ENCODE assay signal across 31 cellular contexts in the genomic region with DNA sequence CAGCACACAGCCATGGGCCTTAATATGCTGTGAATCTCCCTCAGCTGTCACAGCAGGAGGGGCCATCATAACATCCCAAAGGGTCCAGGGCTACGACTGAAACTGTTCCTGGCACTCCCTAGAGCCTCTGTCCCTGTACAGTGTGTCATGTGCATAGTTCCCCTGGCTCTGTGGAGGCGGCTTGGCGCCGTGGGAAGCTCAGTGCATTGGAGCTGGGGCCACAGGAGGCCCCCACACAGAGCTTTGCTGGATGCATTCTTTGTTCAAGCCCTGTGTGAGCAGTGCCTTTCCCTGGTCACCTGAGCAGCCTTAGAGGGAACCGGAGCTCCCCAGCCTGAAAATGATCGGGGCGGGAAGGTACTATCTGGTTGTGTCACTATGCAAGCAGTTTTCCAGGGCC.
"Had no signal": no experiment of that assay in that cellular context is flagged by ENCODE, and none has a peak within 500 bp of the region (broad histone marks: within the 10 kb centered on the region; RNA-seq: fewer than 3 reads in every experiment).

No MANE protein-coding gene starts in this region.

- H3K9me3 ChIP-seq: left lung, neutrophil, right atrium auricular region, right lobe of liver, suprapubic skin, thoracic aorta, tibial artery, upper lobe of right lung had no signal

- H3K27ac Mint-ChIP-seq: immature natural killer cell; mesothelial cell of epicardium; natural killer cell; nephron progenitor cell; neural progenitor cell; stimulated activated naive CD8-positive, alpha-beta T cell treated with anti-CD3 and anti-CD28 coated beads, Interleukin-15, Interleukin-2, amounts not matched to agents 100 ng/mL and 50 ng/mL, for 24 hours had no signal

- H3K27me3 Mint-ChIP-seq: naive B cell; stimulated activated naive CD8-positive, alpha-beta T cell treated with anti-CD3 and anti-CD28 coated beads, Interleukin-15, Interleukin-2, amounts not matched to agents 100 ng/mL and 50 ng/mL, for 24 hours had no signal

- H3K9me3 Mint-ChIP-seq: immature natural killer cell; mesothelial cell of epicardium; naive B cell; natural killer cell; nephron progenitor cell; neural progenitor cell; stimulated activated naive CD8-positive, alpha-beta T cell treated with anti-CD3 and anti-CD28 coated beads, Interleukin-15, Interleukin-2, amounts not matched to agents 100 ng/mL and 50 ng/mL, for 24 hours had no signal

- H3K4me3 Mint-ChIP-seq: immature natural killer cell; mesothelial cell of epicardium; naive B cell; natural killer cell; nephron progenitor cell; neural progenitor cell; stimulated activated naive CD8-positive, alpha-beta T cell treated with anti-CD3 and anti-CD28 coated beads, Interleukin-15, Interleukin-2, amounts not matched to agents 100 ng/mL and 50 ng/mL, for 24 hours had no signal

- H3K27ac ChIP-seq: left lung, neural progenitor cell, neutrophil, parathyroid adenoma, right atrium auricular region, right lobe of liver, suprapubic skin, thoracic aorta, tibial artery, upper lobe of right lung had no signal

- H3K27me3 ChIP-seq: left lung, neural progenitor cell, neutrophil, right atrium auricular region, right lobe of liver, suprapubic skin, tibial artery, upper lobe of right lung had no signal

- H3K4me2 ChIP-seq: neural progenitor cell, smooth muscle cell had no signal

- H3K4me1 ChIP-seq: neural progenitor cell, parathyroid adenoma, right atrium auricular region, right lobe of liver, suprapubic skin, tibial artery, upper lobe of right lung had no signal

- H3K4me3 ChIP-seq: left lung, lung, neural progenitor cell, right atrium auricular region, right lobe of liver, smooth muscle cell, suprapubic skin, thoracic aorta, tibial artery, upper lobe of right lung had no signal

- ATAC-seq: left colon, left lung, natural killer cell, upper lobe of right lung had no signal

- H3K36me3 ChIP-seq: neural progenitor cell, right atrium auricular region, right lobe of liver, thoracic aorta had no signal

- H3K4me1 Mint-ChIP-seq: immature natural killer cell, mesothelial cell of epicardium, nephron progenitor cell, neural progenitor cell had no signal

- FAIRE-seq: islet of Langerhans, kidney, urothelium cell line had no signal

- DNase-seq: hypothalamus; immature natural killer cell; kidney; left colon; left lung; mesendoderm; naive B cell; natural killer cell; nephron progenitor cell; occipital lobe; right lobe of liver; stimulated activated CD4-positive, alpha-beta T cell treated with anti-CD3 and anti-CD28 coated beads, Interleukin-1b, Interleukin-23, amount 100 ng/mL, for 48 hours; stimulated activated CD4-positive, alpha-beta T cell treated with anti-CD3 and anti-CD28 coated beads, Interleukin-2, amount 100 ng/mL, for 48 hours; stimulated activated CD4-positive, alpha-beta T cell treated with anti-CD3 and anti-CD28 coated beads, Interleukin-4, amount 100 ng/mL, for 4 hours; stimulated activated CD8-positive, alpha-beta memory T cell treated with anti-CD3 and anti-CD28 coated beads, Interleukin-4, amount 100 ng/mL, for 48 hours; stimulated activated naive CD4-positive, alpha-beta T cell; tibial artery; trophoblast cell; upper lobe of right lung had no signal
